ENCODE assay signal across 8 cellular contexts in the genomic region with DNA sequence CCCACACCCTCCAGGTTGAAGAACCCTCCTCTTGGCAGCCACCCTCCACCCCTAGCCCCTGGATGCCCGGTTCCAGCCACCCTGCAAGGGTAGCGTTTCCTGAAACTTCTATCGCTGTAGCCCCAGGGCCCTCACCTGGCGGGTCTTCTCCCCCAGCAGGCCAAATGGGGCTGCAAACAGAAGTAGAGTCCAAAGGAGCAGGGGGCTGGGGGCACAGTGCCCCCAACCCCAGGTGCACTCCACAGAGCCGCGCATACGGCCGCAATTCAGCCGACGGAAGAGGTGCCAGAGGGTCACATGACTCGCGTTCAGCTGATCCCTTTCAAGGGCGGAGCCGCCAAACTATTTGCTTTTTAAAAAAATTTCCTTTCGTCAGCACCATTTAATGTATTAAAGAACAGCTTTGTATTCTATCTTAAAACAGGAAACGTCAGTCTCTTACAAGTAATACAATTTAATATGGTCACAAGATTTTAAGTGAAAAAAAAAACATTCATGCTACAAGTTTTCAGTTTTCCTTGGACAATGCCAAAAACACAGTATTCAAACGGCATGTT. TPM values are rescaled to one million over a fixed set of nuclear protein-coding genes. Genes with fewer than 3 reads are reported as not detected.
DNase-seq lines count a peak whose midpoint lies in the region; ATAC-seq, FAIRE-seq and TF ChIP-seq lines count a peak whose summit lies in the region.

GLMP (minus strand) TSS at position 289 of the 557 bp plus-strand sequence; CDS start at position 255, 34 bp downstream.

- H3K4me1 ChIP-seq in heart right ventricle (peaks cover 5 to 35% (median 27%) of the 10 kb centered on the region in 9 donors), pancreas (peaks cover 0 to 4% (median 3%) of the 10 kb centered on the region in 3 donors), upper lobe of left lung (peaks cover 11 to 41% (median 24%) of the 10 kb centered on the region in 4 donors)

- intact Hi-C loops in heart right ventricle (cut with DNase I): no loop called here
- intact Hi-C loops in pancreas (cut with DNase I): no loop called here

- peak within 1 kb of the TSS; percentile 98 for H3K4me3 ChIP-seq in LNCaP clone FGC (ENCODE audit: low read depth, low read length)
- peak within 1 kb of the TSS; percentile 50 to 97 (median 76) for H3K4me3 ChIP-seq in heart right ventricle
- peak within 1 kb of the TSS; percentile 51 to 81 (median 71) for H3K4me3 ChIP-seq in pancreas
- H3K4me3 ChIP-seq in upper lobe of left lung: peak within 1 kb of the TSS; percentile 43 to 87 (median 76)

- no peak for TF ChIP-seq EP300 in upper lobe of left lung (IDR thresholded peaks at IDR 0.05)

- DNase-seq in LNCaP clone FGC (ENCODE audit: low read depth) (no peak), T-helper 1 cell (peak in 4 of 5 donors; percentile 31 to 64 (median 52)), heart right ventricle (peak; percentile 64), pancreas (peak; percentile 51 to 81 (median 71)), upper lobe of left lung (peak; percentile 71 to 73)

- FAIRE-seq in pancreas (lab: Jason Lieb, UNC): peak; percentile 69

- H3K36me3 ChIP-seq in heart right ventricle (peaks cover 0 to 18% (median 0%) of the 10 kb centered on the region in 9 donors), pancreas (no peaks in the 10 kb centered on the region), upper lobe of left lung (peaks cover 0 to 13% (median 5%) of the 10 kb centered on the region in 4 donors)

- ATAC-seq in heart right ventricle: peak in 7 of 8 donors; percentile 30 to 64 (median 57)
- peak; percentile 46 to 80 (median 68) for ATAC-seq in pancreas
- ATAC-seq in upper lobe of left lung (ENCODE audit: low FRiP score in 2 of 2): peak; percentile 61 to 71
- ATAC-seq in HG02938 (IDR thresholded peaks at IDR 0.05; ENCODE audit: unreplicated experiment): no peak

- H3K27me3 ChIP-seq in heart right ventricle (no peaks in the 10 kb centered on the region), pancreas (no peaks in the 10 kb centered on the region), upper lobe of left lung (no peaks in the 10 kb centered on the region)

- TF ChIP-seq CTCF in LNCaP clone FGC (IDR thresholded peaks at IDR 0.05; ENCODE audit: control insufficient read depth, extremely low read depth, insufficient read depth) (no peak), heart right ventricle (IDR thresholded peaks at IDR 0.05) (no peak), pancreas (IDR thresholded peaks at IDR 0.05) (no peak), upper lobe of left lung (IDR thresholded peaks at IDR 0.05) (no peak)

- TF ChIP-seq POLR2A in GM10847 (IDR thresholded peaks at IDR 0.05; ENCODE audit: extremely low read depth, insufficient read length) (peak; percentile 39), upper lobe of left lung (IDR thresholded peaks at IDR 0.05) (peak in 1 of 4 donors; percentile 60)

- H3K27ac ChIP-seq in angular gyrus (ENCODE audit: low read depth, low read length): peak within 1 kb of the TSS; percentile 77
- peak within 1 kb of the TSS in 8 of 10 donors; percentile 34 to 88 (median 60) for H3K27ac ChIP-seq in heart right ventricle
- H3K27ac ChIP-seq in pancreas: peak within 1 kb of the TSS in 1 of 4 donors; percentile 4
- H3K27ac ChIP-seq in upper lobe of left lung: peak within 1 kb of the TSS; percentile 21 to 85 (median 60)

- H3K9me3 ChIP-seq in heart right ventricle (no peaks in the 10 kb centered on the region), pancreas (no peaks in the 10 kb centered on the region), upper lobe of left lung (no peaks in the 10 kb centered on the region)

- 0 to 1% methylated on average over 17 of the region's 17 CpGs for WGBS in heart right ventricle, 2 donors
- WGBS in pancreas, 2 donors: 0 to 1% methylated on average over 17 of the region's 17 CpGs
- 1 to 2% methylated on average over 17 of the region's 17 CpGs for WGBS in upper lobe of left lung, 2 donors

RNA-seq across cellular contexts. Expression of gene GLMP, which starts in this region (rescaled TPM):
- total RNA-seq in heart right ventricle (10 to 100 TPM; 10.9 to 43.8 (median 14.2) TPM), pancreas (10 to 100 TPM; 11.1 to 29.6 (median 18.1) TPM), upper lobe of left lung (10 to 100 TPM; 22.1 to 80.4 (median 50.9) TPM)
- polyA plus RNA-seq in heart right ventricle (10 to 100 TPM; 11.9 to 25.6 TPM), pancreas (10 to 100 TPM; 31.3 to 32.5 TPM)
